In the genomic region with DNA sequence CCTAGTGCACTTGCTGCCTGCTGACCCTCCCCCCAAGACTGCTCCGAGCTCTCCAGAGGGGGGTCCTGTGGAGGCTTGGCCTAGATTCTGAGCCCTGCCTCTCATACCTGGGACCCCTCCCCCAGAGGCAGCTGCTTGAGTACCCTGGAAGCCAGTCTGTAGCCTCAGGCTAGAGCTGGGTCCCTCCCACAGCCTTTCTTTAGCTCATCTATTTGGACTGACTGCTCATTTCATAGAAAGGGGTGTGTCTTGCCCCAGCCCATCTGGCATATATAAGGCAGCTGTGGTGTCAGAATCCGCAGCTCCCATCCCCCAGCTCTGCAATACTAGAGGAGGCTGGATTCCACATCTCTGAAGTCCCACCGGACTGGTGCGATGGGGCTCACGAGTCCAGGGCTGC, we compare ENCODE assay signal across 1 cellular context.
TF ChIP-seq lines count a peak whose summit lies in the region.

No MANE protein-coding gene starts in this region.

TF ChIP-seq in HepG2, 621 proteins besides CTCF, POLR2A, EP300 and RAD21:
- no peak for TF ChIP-seq ZNF530 (CRISPR knock-in tag; IDR thresholded peaks at IDR 0.05; ENCODE audit: low read depth)
- TF ChIP-seq, protein P1, sequence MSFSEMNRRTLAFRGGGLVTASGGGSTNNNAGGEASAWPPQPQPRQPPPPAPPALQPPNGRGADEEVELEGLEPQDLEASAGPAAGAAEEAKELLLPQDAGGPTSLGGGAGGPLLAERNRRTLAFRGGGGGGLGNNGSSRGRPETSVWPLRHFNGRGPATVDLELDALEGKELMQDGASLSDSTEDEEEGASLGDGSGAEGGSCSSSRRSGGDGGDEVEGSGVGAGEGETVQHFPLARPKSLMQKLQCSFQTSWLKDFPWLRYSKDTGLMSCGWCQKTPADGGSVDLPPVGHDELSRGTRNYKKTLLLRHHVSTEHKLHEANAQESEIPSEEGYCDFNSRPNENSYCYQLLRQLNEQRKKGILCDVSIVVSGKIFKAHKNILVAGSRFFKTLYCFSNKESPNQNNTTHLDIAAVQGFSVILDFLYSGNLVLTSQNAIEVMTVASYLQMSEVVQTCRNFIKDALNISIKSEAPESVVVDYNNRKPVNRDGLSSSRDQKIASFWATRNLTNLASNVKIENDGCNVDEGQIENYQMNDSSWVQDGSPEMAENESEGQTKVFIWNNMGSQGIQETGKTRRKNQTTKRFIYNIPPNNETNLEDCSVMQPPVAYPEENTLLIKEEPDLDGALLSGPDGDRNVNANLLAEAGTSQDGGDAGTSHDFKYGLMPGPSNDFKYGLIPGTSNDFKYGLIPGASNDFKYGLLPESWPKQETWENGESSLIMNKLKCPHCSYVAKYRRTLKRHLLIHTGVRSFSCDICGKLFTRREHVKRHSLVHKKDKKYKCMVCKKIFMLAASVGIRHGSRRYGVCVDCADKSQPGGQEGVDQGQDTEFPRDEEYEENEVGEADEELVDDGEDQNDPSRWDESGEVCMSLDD (CRISPR knock-in tag; IDR thresholded peaks at IDR 0.05; ENCODE audit: borderline replicate concordance), result no peak
- no peak for TF ChIP-seq CBFB (CRISPR knock-in tag; IDR thresholded peaks at IDR 0.05)
- TF ChIP-seq, protein P2, sequence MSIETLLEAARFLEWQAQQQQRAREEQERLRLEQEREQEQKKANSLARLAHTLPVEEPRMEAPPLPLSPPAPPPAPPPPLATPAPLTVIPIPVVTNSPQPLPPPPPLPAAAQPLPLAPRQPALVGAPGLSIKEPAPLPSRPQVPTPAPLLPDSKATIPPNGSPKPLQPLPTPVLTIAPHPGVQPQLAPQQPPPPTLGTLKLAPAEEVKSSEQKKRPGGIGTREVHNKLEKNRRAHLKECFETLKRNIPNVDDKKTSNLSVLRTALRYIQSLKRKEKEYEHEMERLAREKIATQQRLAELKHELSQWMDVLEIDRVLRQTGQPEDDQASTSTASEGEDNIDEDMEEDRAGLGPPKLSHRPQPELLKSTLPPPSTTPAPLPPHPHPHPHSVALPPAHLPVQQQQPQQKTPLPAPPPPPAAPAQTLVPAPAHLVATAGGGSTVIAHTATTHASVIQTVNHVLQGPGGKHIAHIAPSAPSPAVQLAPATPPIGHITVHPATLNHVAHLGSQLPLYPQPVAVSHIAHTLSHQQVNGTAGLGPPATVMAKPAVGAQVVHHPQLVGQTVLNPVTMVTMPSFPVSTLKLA (IDR thresholded peaks at IDR 0.05), result no peak
- no peak for TF ChIP-seq ZNF501 (CRISPR knock-in tag; IDR thresholded peaks at IDR 0.05)
- no peak for TF ChIP-seq SMAD1 (CRISPR knock-in tag; IDR thresholded peaks at IDR 0.05; ENCODE audit: borderline replicate concordance, low read depth)
- TF ChIP-seq, protein P3, sequence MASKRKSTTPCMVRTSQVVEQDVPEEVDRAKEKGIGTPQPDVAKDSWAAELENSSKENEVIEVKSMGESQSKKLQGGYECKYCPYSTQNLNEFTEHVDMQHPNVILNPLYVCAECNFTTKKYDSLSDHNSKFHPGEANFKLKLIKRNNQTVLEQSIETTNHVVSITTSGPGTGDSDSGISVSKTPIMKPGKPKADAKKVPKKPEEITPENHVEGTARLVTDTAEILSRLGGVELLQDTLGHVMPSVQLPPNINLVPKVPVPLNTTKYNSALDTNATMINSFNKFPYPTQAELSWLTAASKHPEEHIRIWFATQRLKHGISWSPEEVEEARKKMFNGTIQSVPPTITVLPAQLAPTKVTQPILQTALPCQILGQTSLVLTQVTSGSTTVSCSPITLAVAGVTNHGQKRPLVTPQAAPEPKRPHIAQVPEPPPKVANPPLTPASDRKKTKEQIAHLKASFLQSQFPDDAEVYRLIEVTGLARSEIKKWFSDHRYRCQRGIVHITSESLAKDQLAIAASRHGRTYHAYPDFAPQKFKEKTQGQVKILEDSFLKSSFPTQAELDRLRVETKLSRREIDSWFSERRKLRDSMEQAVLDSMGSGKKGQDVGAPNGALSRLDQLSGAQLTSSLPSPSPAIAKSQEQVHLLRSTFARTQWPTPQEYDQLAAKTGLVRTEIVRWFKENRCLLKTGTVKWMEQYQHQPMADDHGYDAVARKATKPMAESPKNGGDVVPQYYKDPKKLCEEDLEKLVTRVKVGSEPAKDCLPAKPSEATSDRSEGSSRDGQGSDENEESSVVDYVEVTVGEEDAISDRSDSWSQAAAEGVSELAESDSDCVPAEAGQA (IDR thresholded peaks at IDR 0.05; ENCODE audit: low read depth), result no peak
- TF ChIP-seq, protein P3 (CRISPR knock-in tag; IDR thresholded peaks at IDR 0.05; ENCODE audit: borderline replicate concordance), result no peak
- no peak for TF ChIP-seq ZNF792 (CRISPR knock-in tag; IDR thresholded peaks at IDR 0.05)
- no peak for TF ChIP-seq NFRKB (IDR thresholded peaks at IDR 0.05)
- TF ChIP-seq JUN (CRISPR knock-in tag; IDR thresholded peaks at IDR 0.05), result no peak
- TF ChIP-seq TBX3 (IDR thresholded peaks at IDR 0.05; ENCODE audit: borderline replicate concordance), result no peak
- TF ChIP-seq KLF6 (CRISPR knock-in tag; IDR thresholded peaks at IDR 0.05), result no peak
- no peak for TF ChIP-seq ZNF24 (IDR thresholded peaks at IDR 0.05)
